In genomic region chr5:159082491-159082890, GRCh38 we compare ENCODE assay signal across 17 cellular contexts. TPM values are rescaled to one million over a fixed set of nuclear protein-coding genes. Genes with fewer than 3 reads are reported as not detected.
DNase-seq lines count a peak whose midpoint lies in the region; ATAC-seq, FAIRE-seq and TF ChIP-seq lines count a peak whose summit lies in the region.
"Had no signal": no experiment of that assay in that cellular context is flagged by ENCODE, and none has a peak within 500 bp of the region (broad histone marks: within the 10 kb centered on the region; RNA-seq: fewer than 3 reads in every experiment).

No MANE protein-coding gene starts in this region.

- no peaks in the 10 kb centered on the region for H3K9me3 Mint-ChIP-seq in stimulated activated memory B cell treated with anti-CD40 and anti-IgM and Interleukin-4, amounts not matched to agents 10 μg/mL and 1 μg/mL and 100 μg/mL, for 72 hours
- H3K9me3 Mint-ChIP-seq in activated T-cell treated with anti-CD3 and anti-CD28 coated beads, Interleukin-2, amount 50 U/mL, for 72 hours: no peaks in the 10 kb centered on the region
- H3K9me3 Mint-ChIP-seq: CD8-positive, alpha-beta memory T cell; HFFc6 had no signal

- no peak overlapping the region for H3K4me3 Mint-ChIP-seq in stimulated activated memory B cell treated with anti-CD40 and anti-IgM and Interleukin-4, amounts not matched to agents 10 μg/mL and 1 μg/mL and 100 μg/mL, for 72 hours
- H3K4me3 Mint-ChIP-seq in activated T-cell treated with anti-CD3 and anti-CD28 coated beads, Interleukin-2, amount 50 U/mL, for 72 hours: no peak overlapping the region
- H3K4me3 Mint-ChIP-seq: CD8-positive, alpha-beta memory T cell; HFFc6 had no signal

- in situ Hi-C loops in G401 (cut with HindIII; ENCODE audit: low sequenced_read_pairs): no loop called here

- H3K27ac Mint-ChIP-seq in stimulated activated memory B cell treated with anti-CD40 and anti-IgM and Interleukin-4, amounts not matched to agents 10 μg/mL and 1 μg/mL and 100 μg/mL, for 72 hours: peak overlapping the region; percentile 94
- no peak overlapping the region for H3K27ac Mint-ChIP-seq in activated T-cell treated with anti-CD3 and anti-CD28 coated beads, Interleukin-2, amount 50 U/mL, for 72 hours
- H3K27ac Mint-ChIP-seq: CD8-positive, alpha-beta memory T cell; HFFc6 had no signal

- peaks cover 67% of the 10 kb centered on the region for H3K36me3 Mint-ChIP-seq in stimulated activated memory B cell treated with anti-CD40 and anti-IgM and Interleukin-4, amounts not matched to agents 10 μg/mL and 1 μg/mL and 100 μg/mL, for 72 hours
- no peaks in the 10 kb centered on the region for H3K36me3 Mint-ChIP-seq in activated T-cell treated with anti-CD3 and anti-CD28 coated beads, Interleukin-2, amount 50 U/mL, for 72 hours (ENCODE audit: insufficient read depth in 2 of 2)
- H3K36me3 Mint-ChIP-seq: CD8-positive, alpha-beta memory T cell had no signal

- no peak for ATAC-seq in stimulated activated memory B cell treated with anti-CD40 and anti-IgM and Interleukin-4, amounts not matched to agents 10 μg/mL and 1 μg/mL and 100 μg/mL, for 72 hours
- ATAC-seq in activated T-cell treated with anti-CD3 and anti-CD28 coated beads, Interleukin-2, amount 50 U/mL, for 72 hours (replicated peaks in 1 of 2): no peak
- ATAC-seq: A549, HepG2 had no signal

- peak; percentile 64 for FAIRE-seq in D721Med (lab: Jason Lieb, UNC)
- peak; percentile 38 for FAIRE-seq in GM12892 (lab: Jason Lieb, UNC)
- FAIRE-seq: A549, G401.6, HepG2, HTR-8/SVneo had no signal

- TF ChIP-seq CTCF in D721Med (IDR thresholded peaks at IDR 0.05; ENCODE audit: insufficient read depth, missing control alignments): no peak

- TF ChIP-seq POLR2A in GM12892 (IDR thresholded peaks at IDR 0.05; ENCODE audit: low read depth, low read length): no peak

- no peaks in the 10 kb centered on the region for H3K27me3 Mint-ChIP-seq in stimulated activated memory B cell treated with anti-CD40 and anti-IgM and Interleukin-4, amounts not matched to agents 10 μg/mL and 1 μg/mL and 100 μg/mL, for 72 hours
- H3K27me3 Mint-ChIP-seq in activated T-cell treated with anti-CD3 and anti-CD28 coated beads, Interleukin-2, amount 50 U/mL, for 72 hours (ENCODE audit: low read depth): peaks cover 18% of the 10 kb centered on the region

- DNase-seq in D721Med (ENCODE audit: insufficient read length, low spot score) (no peak), GM12892 (ENCODE audit: insufficient read length) (no peak), NCI-H69 (lab: John Stamatoyannopoulos, UW) (peak; percentile 35), epidermal melanocyte (ENCODE audit: insufficient read length, low spot score) (no peak), G401 (ENCODE audit: low spot score) (no peak)
- DNase-seq in activated T-cell treated with anti-CD3 and anti-CD28 coated beads, Interleukin-2, amount 50 U/mL, for 72 hours: no peak
- DNase-seq: Caco-2; CD8-positive, alpha-beta memory T cell; DMS79; GOT3; HCEC 1CT; HFFc6 had no signal

- H3K4me1 Mint-ChIP-seq in stimulated activated memory B cell treated with anti-CD40 and anti-IgM and Interleukin-4, amounts not matched to agents 10 μg/mL and 1 μg/mL and 100 μg/mL, for 72 hours: peaks cover 58% of the 10 kb centered on the region
- H3K4me1 Mint-ChIP-seq in activated T-cell treated with anti-CD3 and anti-CD28 coated beads, Interleukin-2, amount 50 U/mL, for 72 hours (ENCODE audit: low read depth): no peaks in the 10 kb centered on the region
- H3K4me1 Mint-ChIP-seq: CD8-positive, alpha-beta memory T cell had no signal

RNA-seq across cellular contexts. Expression of gene EBF1, which starts 17.2 kb away (rescaled TPM):
- 9.5 TPM for polyA plus RNA-seq in GM12892 (2012; ENCODE audit: missing spikeins)
- not detected in 2 replicates for total RNA-seq in G401 (2014; rRNA removed; shearing (Covaris generic))
- total RNA-seq in activated T-cell treated with anti-CD3 and anti-CD28 coated beads, Interleukin-2, amount 50 U/mL, for 72 hours: 1 to 10 TPM; 1.3 to 1.4 TPM
- total RNA-seq: Caco-2, HepG2 had no signal
- polyA plus RNA-seq: CD8-positive, alpha-beta memory T cell; HepG2 had no signal
